ENCODE assay signal across 16 cellular contexts in genomic region chrX:72382199-72382590, GRCh38.
A peak's percentile ranks its signal among the peaks of the same experiment; 100 is the strongest.
DNase-seq lines count a peak whose midpoint lies in the region; ATAC-seq and TF ChIP-seq lines count a peak whose summit lies in the region.
"Had no signal": no experiment of that assay in that cellular context is flagged by ENCODE, and none has a peak within 500 bp of the region (broad histone marks: within the 10 kb centered on the region; RNA-seq: fewer than 3 reads in every experiment).

No MANE protein-coding gene starts in this region.

- H3K27ac ChIP-seq in psoas muscle (peak overlapping the region; percentile 24), transverse colon (no peak overlapping the region), PC-3 (ENCODE audit: low read length) (no peak overlapping the region)
- H3K27ac ChIP-seq: gastroesophageal sphincter had no signal

- POLR2A ChIA-PET in PC-3 (lab: Charles Lee; ENCODE audit: unreplicated experiment) = no interaction called here

- BruUV-seq in PC-3 (replicated peaks; lab: Mats Ljungman, UMichigan) = no TSS peak

- H3K27me3 ChIP-seq in psoas muscle (ENCODE audit: insufficient read depth in 3 of 3, low read length in 2 of 3) (peaks cover 0 to 4% (median 0%) of the 10 kb centered on the region in 3 donors), transverse colon (no peaks in the 10 kb centered on the region), PC-3 (ENCODE audit: low read length) (no peaks in the 10 kb centered on the region)
- H3K27me3 ChIP-seq: gastroesophageal sphincter had no signal

- no peak overlapping the region for H3K9ac ChIP-seq in PC-3 (ENCODE audit: low read length)

- TF ChIP-seq EP300 in transverse colon (IDR thresholded peaks at IDR 0.05; ENCODE audit: low read depth) = no peak

- H4K20me1 ChIP-seq in PC-3 (ENCODE audit: low read length) = no peaks in the 10 kb centered on the region

- peak; percentile 79 for DNase-seq in KBM-7
- peak; percentile 73 for DNase-seq in NOMO-1 treated with dmso at 0.1 percent for 144 hours (lab: John Stamatoyannopoulos, UW; ENCODE audit: unreplicated experiment)
- peak; percentile 33 for DNase-seq in fibroblast of the aortic adventitia (ENCODE audit: low read depth)
- no peak for DNase-seq in psoas muscle
- no peak for DNase-seq in Ammon's horn (ENCODE audit: low spot score)
- DNase-seq in transverse colon = no peak
- no peak for DNase-seq in PC-3
- DNase-seq: activated CD4-positive, CD25-positive, alpha-beta regulatory T cell treated with anti-CD3 and anti-CD28 coated beads, Interleukin-2, amount 50 U/mL, for 72 hours; activated CD8-positive, alpha-beta memory T cell treated with anti-CD3 and anti-CD28 coated beads, Interleukin-2, amount 50 U/mL, for 48 hours; CD4-positive, alpha-beta T cell; central memory CD4-positive, alpha-beta T cell; endodermal cell; islet precursor cell; posterior cingulate gyrus; T-cell had no signal

- H3K9me2 ChIP-seq in PC-3 (replicated peaks; ENCODE audit: low read length) = no peaks in the 10 kb centered on the region

- H3K4me3 ChIP-seq in fibroblast of the aortic adventitia (ENCODE audit: low read depth, low read length) (no peak overlapping the region), psoas muscle (no peak overlapping the region), transverse colon (no peak overlapping the region), PC-3 (ENCODE audit: low read length) (no peak overlapping the region)
- H3K4me3 ChIP-seq: gastroesophageal sphincter had no signal

- intact Hi-C loops in psoas muscle (cut with DNase I) (no loop called here), transverse colon (cut with DNase I; ENCODE audit: low total_unique reads) (no loop called here), PC-3 (cut with micrococcal nuclease) (no loop called here)

- peak; percentile 83 to 95 (median 86) for ATAC-seq in psoas muscle
- no peak; the same call in 1 of the 2 replicates for ATAC-seq in PC-3
- ATAC-seq: gastroesophageal sphincter, T-cell had no signal

- H3K4me1 ChIP-seq in psoas muscle (no peaks in the 10 kb centered on the region), transverse colon (no peaks in the 10 kb centered on the region), PC-3 (ENCODE audit: insufficient read depth, low read length) (no peaks in the 10 kb centered on the region)

- H3K9me3 ChIP-seq in psoas muscle (no peaks in the 10 kb centered on the region), transverse colon (no peaks in the 10 kb centered on the region), PC-3 (ENCODE audit: low read length) (no peaks in the 10 kb centered on the region)
- H3K9me3 ChIP-seq: gastroesophageal sphincter had no signal

- in situ Hi-C loops in KBM-7 (cut with MboI; ENCODE audit: low pct_unique_long_range_greater_than_20kb, low sequenced_read_pairs) (no loop called here), transverse colon (cut with MboI; ENCODE audit: low pct_ligation_motif_present in 1 of 4, low pct_unique_long_range_greater_than_20kb in 1 of 4, low sequenced_read_pairs in 3 of 4) (no loop called here)

- no peaks in the 10 kb centered on the region for H3F3A ChIP-seq in PC-3 (ENCODE audit: low read length, unreplicated experiment)

- no peak for TF ChIP-seq POLR2A in transverse colon (IDR thresholded peaks at IDR 0.05)

- H3K4me2 ChIP-seq in PC-3 (ENCODE audit: low read length) = no peak overlapping the region

- no peaks in the 10 kb centered on the region for H3K79me2 ChIP-seq in PC-3 (ENCODE audit: low read length)

- H3K36me3 ChIP-seq in psoas muscle (ENCODE audit: insufficient read depth in 1 of 2, low read depth in 1 of 2) (no peaks in the 10 kb centered on the region), transverse colon (no peaks in the 10 kb centered on the region), PC-3 (ENCODE audit: low read depth, low read length) (no peaks in the 10 kb centered on the region)
- H3K36me3 ChIP-seq: gastroesophageal sphincter had no signal

- H2AFZ ChIP-seq in PC-3 (ENCODE audit: low read length) = no peak overlapping the region

- TF ChIP-seq CTCF in fibroblast of the aortic adventitia (IDR thresholded peaks at IDR 0.05; ENCODE audit: insufficient read depth, low read length) (no peak), psoas muscle (IDR thresholded peaks at IDR 0.05) (no peak), transverse colon (IDR thresholded peaks at IDR 0.05) (no peak), PC-3 (conservative IDR thresholded peaks at IDR 0.05; ENCODE audit: low read depth, low read length) (no peak)

- WGBS in psoas muscle, 3 donors = 15 to 28% (median 20%) methylated on average over 4 of the region's 4 CpGs
- 39% methylated on average over 4 of the region's 4 CpGs; no CpG with 5 or more reads in 1 of the 2 donors for WGBS in transverse colon (ENCODE audit: low coverage in 1 of 2), 2 donors

- CTCF ChIA-PET in PC-3 (lab: Charles Lee) = no interaction called here

Comparison
In these comparisons a context has a peak if more than half of its experiments do, and no peak if none do; other contexts are left out.
1. DNase-seq: peak in KBM-7 (single experiment), NOMO-1 treated with dmso at 0.1 percent for 144 hours (single experiment) and fibroblast of the aortic adventitia (single experiment); none in psoas muscle (0 of 2), Ammon's horn (single experiment), transverse colon (single experiment) and PC-3 (single experiment).